1 cellular context compared by ENCODE assay signal in the genomic region with DNA sequence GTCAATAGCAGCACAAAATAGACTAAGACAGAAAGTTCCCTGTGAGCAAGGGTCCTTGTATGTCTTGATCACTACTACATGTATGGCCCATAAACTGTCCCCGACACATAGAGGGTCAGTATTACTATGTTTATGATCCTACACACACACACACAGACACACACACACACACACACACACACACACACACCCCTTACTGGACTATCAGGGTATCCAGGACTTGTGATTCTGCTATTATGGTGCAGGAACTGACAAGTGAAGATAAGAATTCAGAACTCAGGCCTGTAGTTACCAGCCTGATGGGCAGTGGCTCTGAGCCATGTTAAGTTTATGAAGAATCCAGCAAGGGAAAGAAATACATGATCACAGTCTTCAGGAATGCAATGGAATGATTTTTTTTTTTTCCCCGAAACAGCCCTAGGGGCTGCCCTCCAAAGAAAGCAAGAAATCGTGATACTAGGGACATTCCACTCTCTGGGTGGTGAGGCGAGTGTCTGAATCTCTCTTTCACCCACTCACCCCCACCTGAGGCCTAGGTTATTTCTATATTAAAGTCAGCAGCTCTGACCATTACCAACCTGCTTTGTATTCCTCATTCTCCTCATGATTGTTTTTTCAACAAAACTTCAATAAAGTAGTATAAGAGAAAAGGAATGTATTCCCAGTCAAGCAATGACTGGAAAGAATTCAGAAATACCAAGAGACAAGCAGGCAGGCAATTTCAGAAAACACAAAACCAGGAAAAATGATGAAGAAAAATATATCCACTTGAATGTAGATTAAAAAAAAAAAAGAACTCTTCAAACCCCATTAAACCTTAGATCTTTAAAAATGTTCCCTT.
TF ChIP-seq lines count a peak whose summit lies in the region.

No MANE protein-coding gene starts in this region.

TF ChIP-seq in IMR-90, 13 proteins besides CTCF, POLR2A, EP300 and RAD21:
- TF ChIP-seq, protein P1, sequence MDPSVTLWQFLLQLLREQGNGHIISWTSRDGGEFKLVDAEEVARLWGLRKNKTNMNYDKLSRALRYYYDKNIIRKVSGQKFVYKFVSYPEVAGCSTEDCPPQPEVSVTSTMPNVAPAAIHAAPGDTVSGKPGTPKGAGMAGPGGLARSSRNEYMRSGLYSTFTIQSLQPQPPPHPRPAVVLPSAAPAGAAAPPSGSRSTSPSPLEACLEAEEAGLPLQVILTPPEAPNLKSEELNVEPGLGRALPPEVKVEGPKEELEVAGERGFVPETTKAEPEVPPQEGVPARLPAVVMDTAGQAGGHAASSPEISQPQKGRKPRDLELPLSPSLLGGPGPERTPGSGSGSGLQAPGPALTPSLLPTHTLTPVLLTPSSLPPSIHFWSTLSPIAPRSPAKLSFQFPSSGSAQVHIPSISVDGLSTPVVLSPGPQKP (IDR thresholded peaks at IDR 0.05; ENCODE audit: borderline replicate concordance, low read depth, low read length): no peak
- no peak for TF ChIP-seq FOS (IDR thresholded peaks at IDR 0.05; ENCODE audit: low read depth, low read length)
- no peak for TF ChIP-seq RCOR1 (IDR thresholded peaks at IDR 0.05; ENCODE audit: insufficient replicate concordance, low read length)
- TF ChIP-seq CHD1 (IDR thresholded peaks at IDR 0.05; ENCODE audit: low read depth, low read length): no peak
- no peak for TF ChIP-seq BHLHE40 (IDR thresholded peaks at IDR 0.05; ENCODE audit: low read depth, low read length)
- TF ChIP-seq NFE2L2 (IDR thresholded peaks at IDR 0.05; ENCODE audit: low read depth, low read length): no peak
- no peak for TF ChIP-seq RFX5 (IDR thresholded peaks at IDR 0.05; ENCODE audit: low read depth, low read length)
- TF ChIP-seq MXI1 (IDR thresholded peaks at IDR 0.05; ENCODE audit: borderline replicate concordance, low read depth, low read length): no peak
- TF ChIP-seq, protein P2, sequence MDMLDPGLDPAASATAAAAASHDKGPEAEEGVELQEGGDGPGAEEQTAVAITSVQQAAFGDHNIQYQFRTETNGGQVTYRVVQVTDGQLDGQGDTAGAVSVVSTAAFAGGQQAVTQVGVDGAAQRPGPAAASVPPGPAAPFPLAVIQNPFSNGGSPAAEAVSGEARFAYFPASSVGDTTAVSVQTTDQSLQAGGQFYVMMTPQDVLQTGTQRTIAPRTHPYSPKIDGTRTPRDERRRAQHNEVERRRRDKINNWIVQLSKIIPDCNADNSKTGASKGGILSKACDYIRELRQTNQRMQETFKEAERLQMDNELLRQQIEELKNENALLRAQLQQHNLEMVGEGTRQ (IDR thresholded peaks at IDR 0.05; ENCODE audit: low read depth, low read length): no peak
TF ChIP-seq in IMR-90: peak in this region for 0.
